ENCODE assay signal across 30 cellular contexts in genomic region chr1:25864434-25864833, GRCh38. TPM values are rescaled to one million over a fixed set of nuclear protein-coding genes. Genes with fewer than 3 reads are reported as not detected.
"Had no signal": no experiment of that assay in that cellular context is flagged by ENCODE, and none has a peak within 500 bp of the region (broad histone marks: within the 10 kb centered on the region; RNA-seq: fewer than 3 reads in every experiment).

No MANE protein-coding gene starts in this region.

- ATAC-seq: esophagus mucosa; gastroesophageal sphincter; heart left ventricle; left lobe of liver; mucosa of descending colon; natural killer cell treated with Interleukin-12 subunit alpha and Interleukin-12 subunit beta and Interleukin-15 and Interleukin-18, amount 100 ng/mL, for 72 hours; psoas muscle; right cardiac atrium; stimulated activated memory B cell treated with anti-CD40 and anti-IgM and Interleukin-4, amounts not matched to agents 10 μg/mL and 1 μg/mL and 100 μg/mL, for 72 hours; stimulated activated naive CD8-positive, alpha-beta T cell treated with anti-CD3 and anti-CD28 coated beads, Interleukin-15, Interleukin-2, amounts not matched to agents 100 U/mL and 50 U/mL, for 24 hours had no signal

- H3K27ac ChIP-seq: epithelial cell of prostate, gastroesophageal sphincter, heart left ventricle, hepatocyte, ovary, psoas muscle, spleen, testis, tibial artery, upper lobe of left lung had no signal

- H3K27me3 ChIP-seq: gastroesophageal sphincter, heart left ventricle, hepatocyte, ovary, spleen, testis, tibial artery, upper lobe of left lung had no signal

- H3K27ac Mint-ChIP-seq: endodermal cell; memory B cell; mesothelial cell of epicardium; natural killer cell treated with Interleukin-12 subunit alpha and Interleukin-12 subunit beta and Interleukin-15 and Interleukin-18, amount 100 ng/mL, for 72 hours; stimulated activated memory B cell treated with anti-CD40 and anti-IgM and Interleukin-4, amounts not matched to agents 10 μg/mL and 1 μg/mL and 100 μg/mL, for 72 hours had no signal

- H3K4me2 ChIP-seq: hepatocyte had no signal

- H3K4me3 ChIP-seq: gastroesophageal sphincter, heart left ventricle, hepatocyte, lung, mucosa of descending colon, ovary, psoas muscle, skin epidermis, spleen, testis, tibial artery, upper lobe of left lung had no signal

- H3K27me3 Mint-ChIP-seq: memory B cell; naive B cell; natural killer cell treated with Interleukin-12 subunit alpha and Interleukin-12 subunit beta and Interleukin-15 and Interleukin-18, amount 100 ng/mL, for 72 hours; stimulated activated memory B cell treated with anti-CD40 and anti-IgM and Interleukin-4, amounts not matched to agents 10 μg/mL and 1 μg/mL and 100 μg/mL, for 72 hours had no signal

- H3K4me1 ChIP-seq: psoas muscle, testis had no signal

- H3K9me3 Mint-ChIP-seq: endodermal cell; memory B cell; mesothelial cell of epicardium; naive B cell; natural killer cell treated with Interleukin-12 subunit alpha and Interleukin-12 subunit beta and Interleukin-15 and Interleukin-18, amount 100 ng/mL, for 72 hours; stimulated activated memory B cell treated with anti-CD40 and anti-IgM and Interleukin-4, amounts not matched to agents 10 μg/mL and 1 μg/mL and 100 μg/mL, for 72 hours had no signal

- DNase-seq: effector CD8-positive, alpha-beta T cell; endodermal cell; foreskin fibroblast; heart left ventricle; kidney; mucosa of descending colon; naive B cell; occipital lobe; ovary; psoas muscle; right cardiac atrium; spleen; stimulated activated CD4-positive, alpha-beta T cell treated with anti-CD3 and anti-CD28 coated beads, Interleukin-4, amount 100 ng/mL, for 4 hours; stimulated activated naive CD8-positive, alpha-beta T cell treated with anti-CD3 and anti-CD28 coated beads, Interleukin-15, Interleukin-2, amounts not matched to agents 100 U/mL and 50 U/mL, for 24 hours; testis; tibial artery; upper lobe of left lung had no signal

- FAIRE-seq: colon, kidney, urothelium cell line had no signal

- H3K36me3 ChIP-seq: ovary had no signal

- H2AFZ ChIP-seq: hepatocyte had no signal

- H3K4me3 Mint-ChIP-seq: endodermal cell; memory B cell; mesothelial cell of epicardium; naive B cell; natural killer cell treated with Interleukin-12 subunit alpha and Interleukin-12 subunit beta and Interleukin-15 and Interleukin-18, amount 100 ng/mL, for 72 hours; stimulated activated memory B cell treated with anti-CD40 and anti-IgM and Interleukin-4, amounts not matched to agents 10 μg/mL and 1 μg/mL and 100 μg/mL, for 72 hours had no signal

- H3K9me3 ChIP-seq: gastroesophageal sphincter, heart left ventricle, mucosa of descending colon, ovary, psoas muscle, spleen, testis, tibial artery, upper lobe of left lung had no signal

- H3K36me3 Mint-ChIP-seq: naive B cell; natural killer cell treated with Interleukin-12 subunit alpha and Interleukin-12 subunit beta and Interleukin-15 and Interleukin-18, amount 100 ng/mL, for 72 hours had no signal

RNA-seq across cellular contexts. Expression of gene AUNIP, which starts 5.2 kb away (rescaled TPM):
- total RNA-seq: left lobe of liver had no signal
- polyA plus RNA-seq: right cardiac atrium had no signal
